8 cellular contexts compared by ENCODE assay signal in the genomic region with DNA sequence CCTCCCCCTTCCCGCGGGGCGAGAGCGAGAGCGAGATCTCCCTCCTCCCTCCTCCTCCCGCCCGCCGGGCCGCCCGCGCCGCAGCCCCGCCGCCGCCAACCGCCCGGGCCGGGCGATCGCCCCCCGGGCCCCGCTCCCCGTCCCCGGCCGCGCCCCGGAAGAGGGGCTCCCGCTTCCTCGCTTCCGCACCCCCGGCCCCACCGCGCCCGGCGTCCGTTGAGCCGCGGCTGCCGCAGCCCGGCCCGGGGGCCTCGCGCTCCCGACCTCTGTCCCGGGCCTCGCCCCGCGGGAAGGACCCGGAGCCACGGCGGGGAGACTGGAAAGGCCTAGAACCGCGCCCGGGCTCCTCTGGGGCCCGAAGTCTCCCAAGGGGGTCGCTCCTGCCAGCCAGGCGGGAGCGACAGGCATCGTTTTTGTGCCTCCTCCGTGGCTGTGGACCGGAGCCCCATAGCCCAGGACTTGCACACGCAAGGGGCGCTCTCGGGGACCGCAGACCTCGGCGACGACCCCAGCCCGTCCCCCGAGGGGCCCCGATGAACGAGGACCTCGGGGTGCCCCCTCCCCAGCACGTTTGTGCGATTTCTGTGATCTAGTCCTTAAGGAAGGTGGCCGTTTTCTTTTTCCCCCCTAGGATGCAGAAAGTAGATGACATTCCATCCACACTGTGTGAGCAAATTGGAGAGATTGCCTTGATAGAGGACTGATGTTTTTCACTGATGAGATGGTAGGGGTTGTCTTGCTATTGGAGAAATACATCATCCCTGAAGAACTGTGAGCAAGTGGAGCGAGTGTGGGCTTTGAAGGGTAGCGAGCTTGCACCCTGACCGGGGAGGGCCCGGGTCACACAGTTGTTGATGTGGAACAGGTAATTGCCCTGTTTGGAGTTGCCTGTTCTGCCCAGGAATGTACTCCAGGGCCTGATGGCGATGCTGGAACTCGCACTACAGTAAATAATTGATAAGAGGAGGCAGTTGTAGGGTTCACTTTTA. TPM values are rescaled to one million over a fixed set of nuclear protein-coding genes. Genes with fewer than 3 reads are reported as not detected.
DNase-seq lines count a peak whose midpoint lies in the region; ATAC-seq and TF ChIP-seq lines count a peak whose summit lies in the region.

No MANE protein-coding gene starts in this region.

- H4K20me1 ChIP-seq in hepatocyte (ENCODE audit: insufficient read depth, poor library complexity, severe bottlenecking) = no peaks in the 10 kb centered on the region

- ATAC-seq in GM18867 (IDR thresholded peaks at IDR 0.05; ENCODE audit: unreplicated experiment) (peak; percentile 9), HG03558 (IDR thresholded peaks at IDR 0.05; ENCODE audit: extremely low read depth, unreplicated experiment) (peak; percentile 10), gastrocnemius medialis (peak; percentile 7 to 9)

- peak in 1 of 2 donors; percentile 76 for TF ChIP-seq POLR2A in gastrocnemius medialis (IDR thresholded peaks at IDR 0.05)

- POLR2A ChIA-PET in AG04450 (lab: Yijun Ruan, JAX) = interaction anchor here (0.6 to 1.0 kb wide), 5 partner anchors 11 to 257 kb away, joined by 3 to 7 read pairs (median 3); no protein-coding TSS in a partner anchor

- H3K4me1 Mint-ChIP-seq in activated naive CD4-positive, alpha-beta T cell treated with anti-CD3 and anti-CD28 coated beads, Interleukin-2, amount 10 ng/mL, durations not matched to agents 7 days and 5 days = peaks cover 81% of the 10 kb centered on the region

- H3K27me3 Mint-ChIP-seq in activated naive CD4-positive, alpha-beta T cell treated with anti-CD3 and anti-CD28 coated beads, Interleukin-2, amount 10 ng/mL, durations not matched to agents 7 days and 5 days = peaks cover 4% of the 10 kb centered on the region

- peak overlapping the region; percentile 97 for H3K4me3 Mint-ChIP-seq in activated naive CD4-positive, alpha-beta T cell treated with anti-CD3 and anti-CD28 coated beads, Interleukin-2, amount 10 ng/mL, durations not matched to agents 7 days and 5 days

- no peaks in the 10 kb centered on the region for H3K9me2 ChIP-seq in hepatocyte (replicated peaks; ENCODE audit: insufficient read depth)

- intact Hi-C loops in gastrocnemius medialis (cut with DNase I; ENCODE audit: low total_unique reads) = loop anchor here (1.0 to 10.0 kb wide), 4 partner anchors 41 to 1293 kb away; partner anchors contain the start of gene KLHDC4

- H3K27me3 ChIP-seq in AG04450 (ENCODE audit: control insufficient read depth, insufficient read depth, low read length) = no peaks in the 10 kb centered on the region
- H3K27me3 ChIP-seq in hepatocyte = no peaks in the 10 kb centered on the region
- H3K27me3 ChIP-seq in gastrocnemius medialis = no peaks in the 10 kb centered on the region

- in situ Hi-C loops in gastrocnemius medialis (cut with MboI; ENCODE audit: low sequenced_read_pairs in 4 of 4) = no loop called here

- H3K27ac ChIP-seq in AG04450 (ENCODE audit: low read depth, low read length) = peak overlapping the region; percentile 90
- peak overlapping the region; percentile 99 for H3K27ac ChIP-seq in hepatocyte
- peak overlapping the region; percentile 84 to 96 (median 92) for H3K27ac ChIP-seq in gastrocnemius medialis

- H3K79me2 ChIP-seq in hepatocyte = peaks cover 53% of the 10 kb centered on the region

- CTCF ChIA-PET in AG04450 (lab: Charles Lee) = no interaction called here
- CTCF ChIA-PET in activated naive CD4-positive, alpha-beta T cell treated with anti-CD3 and anti-CD28 coated beads, Interleukin-2, amount 10 ng/mL, durations not matched to agents 7 days and 5 days (lab: Charles Lee) = interaction anchor here (0.6 to 1.4 kb wide), 6 partner anchors 9 to 173 kb away, joined by 3 to 6 read pairs (median 3); no protein-coding TSS in a partner anchor

- peaks cover 27% of the 10 kb centered on the region for H3K36me3 Mint-ChIP-seq in activated naive CD4-positive, alpha-beta T cell treated with anti-CD3 and anti-CD28 coated beads, Interleukin-2, amount 10 ng/mL, durations not matched to agents 7 days and 5 days

- H3K4me3 ChIP-seq in AG04450 (ENCODE audit: low read depth, low read length) = peak overlapping the region; percentile 83
- H3K4me3 ChIP-seq in hepatocyte = peak overlapping the region; percentile 96
- peak overlapping the region; percentile 80 to 83 (median 82) for H3K4me3 ChIP-seq in gastrocnemius medialis

- H3K27ac Mint-ChIP-seq in activated naive CD4-positive, alpha-beta T cell treated with anti-CD3 and anti-CD28 coated beads, Interleukin-2, amount 10 ng/mL, durations not matched to agents 7 days and 5 days = peak overlapping the region; percentile 99

- H3K9me3 ChIP-seq in AG04450 (ENCODE audit: control insufficient read depth, insufficient read depth, low read length) (no peaks in the 10 kb centered on the region; the same call in 1 of the 2 replicates), hepatocyte (ENCODE audit: low read depth) (no peaks in the 10 kb centered on the region), gastrocnemius medialis (no peaks in the 10 kb centered on the region)

- no peak for DNase-seq in AG04450 (ENCODE audit: low read depth, low spot score)
- no peak for DNase-seq in activated naive CD4-positive, alpha-beta T cell treated with anti-CD3 and anti-CD28 coated beads, Interleukin-2, amount 10 ng/mL, durations not matched to agents 7 days and 5 days
- DNase-seq in hepatocyte (ENCODE audit: low spot score) = peak; percentile 54
- peak in 1 of 2 donors; percentile 20 for DNase-seq in gastrocnemius medialis
- DNase-seq in SHP77 (lab: John Stamatoyannopoulos, UW) = no peak
- no peak for DNase-seq in SK-N-DZ (ENCODE audit: low spot score)

- H3K9me3 Mint-ChIP-seq in activated naive CD4-positive, alpha-beta T cell treated with anti-CD3 and anti-CD28 coated beads, Interleukin-2, amount 10 ng/mL, durations not matched to agents 7 days and 5 days = no peaks in the 10 kb centered on the region

- 0 out of 2 replicates have a peak, but pooled peaks have one; percentile 23 for TF ChIP-seq CTCF in AG04450 (IDR thresholded peaks at IDR 0.05; ENCODE audit: low read depth, low read length)
- peak; percentile 37 for TF ChIP-seq CTCF in hepatocyte (IDR thresholded peaks at IDR 0.05; ENCODE audit: poor library complexity)
- peak in 1 of 5 experiments; percentile 0 for TF ChIP-seq CTCF in gastrocnemius medialis (IDR thresholded peaks at IDR 0.05 in 4 of 5, conservative IDR thresholded peaks at IDR 0.05 in 1 of 5)

- 2% methylated on average over 44 of the region's 82 CpGs for WGBS in hepatocyte (ENCODE audit: low lambda C conversion rate, missing lambda C conversion rate)

- H3K4me2 ChIP-seq in hepatocyte = peak overlapping the region; percentile 97

- H3K36me3 ChIP-seq in hepatocyte (replicated peaks; ENCODE audit: insufficient read depth, low read depth) = no peaks in the 10 kb centered on the region
- peaks cover 0 to under 1% of the 10 kb centered on the region in 2 donors for H3K36me3 ChIP-seq in gastrocnemius medialis

- H3K4me1 ChIP-seq in hepatocyte (ENCODE audit: insufficient read depth) (peaks cover 25% of the 10 kb centered on the region), gastrocnemius medialis (peaks cover 22 to 43% of the 10 kb centered on the region in 2 donors)

- H2AFZ ChIP-seq in hepatocyte = peak overlapping the region; percentile 66

RNA-seq across cellular contexts. Expression of gene BANP, which starts 0.6 kb away (rescaled TPM):
- polyA plus RNA-seq in AG04450 (2011; rRNA removed) (18.5 and 18.6 TPM in 2 replicates), hepatocyte (17.3 and 22.8 TPM in 2 replicates)
- polyA minus RNA-seq in AG04450 (2011; rRNA and poly(A)+ RNA removed) = 31.2 and 37.4 TPM in 2 replicates
- total RNA-seq in hepatocyte (17.9 and 23.8 TPM in 2 replicates), gastrocnemius medialis (10 to 100 TPM in 3 of 4 donors, 1 to 10 TPM in 1; 7.0 to 20.6 (median 16.1) TPM)
- polyA plus RNA-seq in SK-N-DZ (2014; cell fraction: cytosol; rRNA removed) = 19.1 and 26.6 TPM in 2 replicates
- 27.9 and 35.3 TPM in 2 replicates for polyA plus RNA-seq in SK-N-DZ (2014; cell fraction: nucleus; rRNA removed)

RNA-seq across cellular contexts. Expression of gene CA5A, which starts 15.5 kb away (rescaled TPM):
- polyA plus RNA-seq in AG04450 (2011; rRNA removed) = not detected in 2 replicates
- polyA minus RNA-seq in AG04450 (2011; rRNA and poly(A)+ RNA removed) = not detected in 2 replicates
- 1.7 and 1.9 TPM in 2 replicates for total RNA-seq in hepatocyte
- 0.91 and 1.0 TPM in 2 replicates for polyA plus RNA-seq in hepatocyte
- total RNA-seq in gastrocnemius medialis = not detected
- not detected in 2 replicates for polyA plus RNA-seq in SK-N-DZ (2014; cell fraction: cytosol; rRNA removed)
- 1.3 TPM in 1 of 2 replicates, not detected in the other for polyA plus RNA-seq in SK-N-DZ (2014; cell fraction: nucleus; rRNA removed)
